In the genomic region with DNA sequence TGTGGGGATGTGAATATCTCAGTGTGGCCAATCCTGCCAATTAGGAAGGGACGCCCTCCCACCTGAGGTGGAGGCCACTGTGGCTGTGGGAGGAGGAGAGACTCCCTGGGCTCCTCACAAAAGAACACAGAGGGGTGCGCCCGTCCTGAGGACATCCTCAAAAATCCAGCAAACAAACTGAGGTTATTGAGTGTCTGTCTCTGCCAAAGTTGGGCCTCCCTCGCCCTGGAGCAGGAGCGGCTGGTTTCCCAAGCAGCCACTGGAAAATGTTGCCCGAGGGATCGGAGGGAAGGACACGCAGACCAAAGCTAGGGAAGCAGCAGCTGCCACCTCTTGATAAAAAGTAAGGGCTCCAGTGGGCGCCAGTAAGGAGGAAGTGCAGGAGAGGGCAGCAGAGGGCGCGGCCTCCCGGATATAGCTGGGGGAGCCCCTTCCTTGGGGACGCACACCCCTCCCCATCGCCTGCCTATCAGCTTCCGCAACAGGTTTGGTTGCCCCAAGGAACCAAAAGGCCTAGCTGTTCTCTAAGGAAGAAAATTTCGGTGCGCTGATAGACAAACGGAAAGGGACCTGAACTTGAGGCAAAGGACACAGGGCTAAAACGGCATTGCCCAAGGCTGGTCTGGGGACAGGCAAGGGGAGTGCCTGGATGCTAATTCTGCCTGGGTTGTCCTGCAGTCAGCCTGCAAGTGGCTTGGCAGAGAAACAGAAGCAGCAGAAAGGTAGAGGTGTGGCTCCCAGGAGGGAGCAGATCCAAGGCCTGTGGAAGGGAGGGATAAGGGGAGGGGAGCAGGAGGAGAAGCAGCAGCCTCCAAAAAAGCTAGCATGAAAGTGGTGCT, we compare ENCODE assay signal across 9 cellular contexts. TPM values are rescaled to one million over a fixed set of nuclear protein-coding genes. Genes with fewer than 3 reads are reported as not detected.
DNase-seq lines count a peak whose midpoint lies in the region; ATAC-seq and TF ChIP-seq lines count a peak whose summit lies in the region.
"Had no signal": no experiment of that assay in that cellular context is flagged by ENCODE, and none has a peak within 500 bp of the region (broad histone marks: within the 10 kb centered on the region; RNA-seq: fewer than 3 reads in every experiment).

No MANE protein-coding gene starts in this region.

- CTCF ChIA-PET in HEK293 (lab: Yijun Ruan, JAX) (no interaction called here), PC-9 (lab: Charles Lee) (no interaction called here)

- intact Hi-C loops in PC-9 (cut with micrococcal nuclease; ENCODE audit: unreplicated experiment): no loop called here
- intact Hi-C loops in mucosa of descending colon (cut with DNase I, micrococcal nuclease): no loop called here

- peaks cover 32% of the 10 kb centered on the region for H3K27me3 ChIP-seq in PC-9 (ENCODE audit: insufficient read depth, low read depth)
- H3K27me3 ChIP-seq: ovary had no signal

- no peak overlapping the region for H2AFZ ChIP-seq in PC-9

- POLR2A ChIA-PET in HEK293 (lab: Yijun Ruan, JAX) (no interaction called here), PC-9 (lab: Charles Lee; ENCODE audit: unreplicated experiment) (no interaction called here)

- no peak overlapping the region for H3K27ac ChIP-seq in HEK293 (ENCODE audit: extremely low read depth, low read depth, low read length)
- H3K27ac ChIP-seq in PC-9: no peak overlapping the region
- H3K27ac ChIP-seq: ovary had no signal

- H3K4me3 ChIP-seq in HEK293 (ENCODE audit: low read depth, low read length) (no peak overlapping the region), PC-9 (no peak overlapping the region), mucosa of descending colon (no peak overlapping the region)
- H3K4me3 ChIP-seq: ovary had no signal

- no peak for ATAC-seq in GM18511 (IDR thresholded peaks at IDR 0.05; ENCODE audit: unreplicated experiment)
- no peak for ATAC-seq in mucosa of descending colon

- H3K4me2 ChIP-seq in PC-9: no peak overlapping the region

- H3F3A ChIP-seq in PC-9 (ENCODE audit: insufficient read depth, low read depth): no peaks in the 10 kb centered on the region

- H3K79me2 ChIP-seq in PC-9 (ENCODE audit: low read depth): no peaks in the 10 kb centered on the region

- no peaks in the 10 kb centered on the region for H3K9me2 ChIP-seq in PC-9 (ENCODE audit: insufficient read depth)

- H3K36me3 ChIP-seq in HEK293 (ENCODE audit: control insufficient read depth in 2 of 2, insufficient read depth in 1 of 2, low read length in 2 of 2): no peaks in the 10 kb centered on the region
- H3K36me3 ChIP-seq in PC-9 (ENCODE audit: low read depth): no peaks in the 10 kb centered on the region
- H3K36me3 ChIP-seq in mucosa of descending colon (ENCODE audit: low read depth): no peaks in the 10 kb centered on the region
- H3K36me3 ChIP-seq: ovary had no signal

- no peaks in the 10 kb centered on the region for H4K20me1 ChIP-seq in PC-9 (ENCODE audit: insufficient read depth)

- TF ChIP-seq CTCF in HEK293 (tag by site-specific recombination; IDR thresholded peaks at IDR 0.05) (no peak), PC-9 (conservative IDR thresholded peaks at IDR 0.05) (no peak), mucosa of descending colon (IDR thresholded peaks at IDR 0.05) (no peak)

- H3K4me1 ChIP-seq in HEK293 (ENCODE audit: control insufficient read depth, insufficient read depth, low read length): no peaks in the 10 kb centered on the region
- H3K4me1 ChIP-seq in PC-9 (replicated peaks; ENCODE audit: insufficient read depth): no peaks in the 10 kb centered on the region
- H3K4me1 ChIP-seq in mucosa of descending colon (ENCODE audit: low read depth): no peaks in the 10 kb centered on the region

- BruUV-seq in PC-9 (replicated peaks; lab: Mats Ljungman, UMichigan): no TSS peak

- peak; percentile 35 for DNase-seq in Daoy (ENCODE audit: low read depth)
- DNase-seq in OCI-M1 (lab: John Stamatoyannopoulos, UW): peak; percentile 61
- peak; percentile 57 for DNase-seq in iPS-NIHi7 (ENCODE audit: extremely low spot score)
- DNase-seq in PC-9: no peak
- no peak for DNase-seq in stimulated activated CD4-positive, alpha-beta T cell treated with anti-CD3 and anti-CD28 coated beads, Interleukin-4, amount 100 ng/mL, for 1 hour
- no peak for DNase-seq in mucosa of descending colon
- DNase-seq: ovary had no signal

- H3K9me3 ChIP-seq in HEK293 (ENCODE audit: control insufficient read depth, insufficient read depth, low read depth, low read length) (no peaks in the 10 kb centered on the region), PC-9 (ENCODE audit: insufficient read depth, low read depth) (no peaks in the 10 kb centered on the region), mucosa of descending colon (no peaks in the 10 kb centered on the region)
- H3K9me3 ChIP-seq: ovary had no signal

TF ChIP-seq in HEK293, 187 proteins besides CTCF, POLR2A, EP300 and RAD21:
- peak; percentile 38; the same call in 1 of the 2 replicates for TF ChIP-seq SCRT2 (tag by site-specific recombination; IDR thresholded peaks at IDR 0.05)
- no peak for TF ChIP-seq ZSCAN23 (tag by site-specific recombination; IDR thresholded peaks at IDR 0.05)
- 0 out of 2 replicates have a peak, but pooled peaks have one; percentile 11 for TF ChIP-seq ZIC2 (tag by site-specific recombination; IDR thresholded peaks at IDR 0.05)
- no peak for TF ChIP-seq GLIS1 (tag by site-specific recombination; IDR thresholded peaks at IDR 0.05)

RNA-seq across cellular contexts. Expression of a gene that starts 1.7 kb away (rescaled TPM):
- 0.17 TPM in 1 of 2 replicates, not detected in the other for total RNA-seq in Daoy (2014; rRNA removed; shearing (Covaris generic))
- total RNA-seq in PC-9 (2021): not detected in 2 replicates
- 10 to 100 TPM in 1 of 3 donors, 1 to 10 TPM in 1, under 1 TPM in 1; 0.41 to 13.6 (median 1.5) TPM for total RNA-seq in mucosa of descending colon

Comparison
In these comparisons a context has a peak if more than half of its experiments do, and no peak if none do; other contexts are left out.
1. DNase-seq: peak in Daoy (single experiment), OCI-M1 (single experiment) and iPS-NIHi7 (single experiment); none in PC-9 (0 of 2), stimulated activated CD4-positive, alpha-beta T cell treated with anti-CD3 and anti-CD28 coated beads, Interleukin-4, amount 100 ng/mL, for 1 hour (single experiment) and mucosa of descending colon (0 of 3).